Comparison of ENCODE assay signal across 7 cellular contexts in genomic region chr7:106567204-106568001, GRCh38.
A peak's percentile ranks its signal among the peaks of the same experiment; 100 is the strongest.
DNase-seq lines count a peak whose midpoint lies in the region; ATAC-seq, FAIRE-seq and TF ChIP-seq lines count a peak whose summit lies in the region.
"Not testable (repeated sequence)": the region's sequence is repeated elsewhere in the genome, so short reads cannot be mapped to it uniquely, and the experiment has no call there.

No MANE protein-coding gene starts in this region.

- not testable (repeated sequence) for H3K27ac ChIP-seq in IMR-90 (ENCODE audit: insufficient read depth, low read length)
- H3K27ac ChIP-seq in K562 (ENCODE audit: extremely low read depth, low read depth, low read length): peak overlapping the region; percentile 99
- H3K27ac ChIP-seq in trophoblast cell (ENCODE audit: low read depth, low read length): peak overlapping the region; percentile 80

- not testable (repeated sequence) for H3K4me3 ChIP-seq in IMR-90 (ENCODE audit: insufficient read depth, low read depth, low read length); K562; trophoblast cell (ENCODE audit: low read depth, low read length)

- not testable (repeated sequence) for H4K20me1 ChIP-seq in IMR-90 (ENCODE audit: insufficient read depth, low read length); K562 (replicated peaks; ENCODE audit: control insufficient read depth, insufficient read depth, low read length)

- H3K9me3 ChIP-seq in IMR-90 (ENCODE audit: control insufficient read depth, insufficient read depth, low read length); trophoblast cell (ENCODE audit: insufficient read depth, low read depth, low read length): not testable (repeated sequence)
- H3K9me3 ChIP-seq in K562 (replicated peaks; ENCODE audit: control insufficient read depth, insufficient read depth, low read depth, low read length): peaks cover 19% of the 10 kb centered on the region

- not testable (repeated sequence) for H2BK12ac ChIP-seq in trophoblast cell (ENCODE audit: low read length)

- not testable (repeated sequence) for H2AK9ac ChIP-seq in IMR-90 (replicated peaks; ENCODE audit: low read depth, low read length, poor library complexity)

- not testable (repeated sequence) for H3K4me1 ChIP-seq in IMR-90 (ENCODE audit: control insufficient read depth, insufficient read depth, low read length)
- peaks cover 34 to 77% of the 10 kb centered on the region in 2 experiments for H3K4me1 ChIP-seq in K562 (replicated peaks in 1 of 2; ENCODE audit: control insufficient read depth in 2 of 2, insufficient read depth in 2 of 2, low read length in 2 of 2)
- H3K4me1 ChIP-seq in trophoblast cell (ENCODE audit: control insufficient read depth in 1 of 2, insufficient read depth in 2 of 2, low read length in 2 of 2): peaks cover 16 to 24% of the 10 kb centered on the region in 2 experiments

- H3K9me3 Mint-ChIP-seq in Calu3 (ENCODE audit: low read depth, unreplicated experiment); T-helper 2 cell treated with Interferon-gamma antibody and Interleukin-4, amounts not matched to agents 5 μg/mL and 100 μg/mL, for 36 hours; glutamatergic neuron (ENCODE audit: unreplicated experiment); type B pancreatic cell: not testable (repeated sequence)

- not testable (repeated sequence) for BruUV-seq in Calu3 (replicated peaks; lab: Mats Ljungman, UMichigan); IMR-90 (replicated peaks; lab: Mats Ljungman, UMichigan); K562 (replicated peaks; lab: Mats Ljungman, UMichigan)

- H4K8ac ChIP-seq in IMR-90 (ENCODE audit: low read depth in 2 of 2, low read length in 2 of 2) (peak overlapping the region in 1 of 2 experiments; percentile 61; a peak in 2 of 4 replicates), trophoblast cell (ENCODE audit: low read depth, low read length) (peak overlapping the region; percentile 43)

- not testable (repeated sequence) for H2BK5ac ChIP-seq in IMR-90 (ENCODE audit: low read depth, low read length, poor library complexity, severe bottlenecking)
- H2BK5ac ChIP-seq in trophoblast cell (ENCODE audit: low read depth, low read length, poor library complexity): peak overlapping the region; percentile 36

- not testable (repeated sequence) for ATAC-seq in IMR-90 (ENCODE audit: low read depth); K562

- not testable (repeated sequence) for H3K4me2 ChIP-seq in IMR-90 (ENCODE audit: low read depth, low read length); trophoblast cell (ENCODE audit: low read length)
- peak overlapping the region; percentile 36 for H3K4me2 ChIP-seq in K562 (ENCODE audit: insufficient read depth, low read length)

- not testable (repeated sequence) for H3K27me3 ChIP-seq in IMR-90 (ENCODE audit: control insufficient read depth, insufficient read depth, low read length); K562 (ENCODE audit: control insufficient read depth in 2 of 2, insufficient read depth in 2 of 2, low read length in 2 of 2); trophoblast cell (ENCODE audit: insufficient read depth, low read length)

- H2BK15ac ChIP-seq in IMR-90 (ENCODE audit: low read depth, low read length): peak overlapping the region; percentile 5; the same call in 1 of the 3 replicates

- not testable (repeated sequence) for DNase-seq in Calu3; IMR-90; T-helper 2 cell treated with Interferon-gamma antibody and Interleukin-4, amounts not matched to agents 5 μg/mL and 100 μg/mL, for 36 hours (ENCODE audit: low spot score); K562 (ENCODE audit: extremely low read depth in 1 of 4, low spot score in 3 of 4); glutamatergic neuron; type B pancreatic cell (ENCODE audit: extremely low spot score, unreplicated experiment)
- DNase-seq in trophoblast cell: peak; percentile 41 to 69

- not testable (repeated sequence) for H3K27me3 Mint-ChIP-seq in Calu3 (ENCODE audit: unreplicated experiment); T-helper 2 cell treated with Interferon-gamma antibody and Interleukin-4, amounts not matched to agents 5 μg/mL and 100 μg/mL, for 36 hours (ENCODE audit: low read depth); type B pancreatic cell
- peaks cover 13% of the 10 kb centered on the region for H3K27me3 Mint-ChIP-seq in glutamatergic neuron (ENCODE audit: unreplicated experiment)

- TF ChIP-seq CTCF in Calu3 (IDR thresholded peaks at IDR 0.05; ENCODE audit: unreplicated experiment); IMR-90 (conservative IDR thresholded peaks at IDR 0.05; ENCODE audit: low read depth, low read length); K562 (IDR thresholded peaks at IDR 0.05 in 2 of 3, conservative IDR thresholded peaks at IDR 0.05 in 1 of 3; ENCODE audit: insufficient read depth in 2 of 3, low read depth in 1 of 3, low read length in 3 of 3); glutamatergic neuron (IDR thresholded peaks at IDR 0.05; ENCODE audit: partially characterized antibody, unreplicated experiment); type B pancreatic cell (conservative IDR thresholded peaks at IDR 0.05): not testable (repeated sequence)

- not testable (repeated sequence) for TF ChIP-seq POLR2A in IMR-90 (IDR thresholded peaks at IDR 0.05; ENCODE audit: low read depth, low read length); K562 (conservative IDR thresholded peaks at IDR 0.05)

- not testable (repeated sequence) for H3K23ac ChIP-seq in IMR-90 (ENCODE audit: low read depth, low read length); trophoblast cell (ENCODE audit: low read length)

- not testable (repeated sequence) for H3K9me1 ChIP-seq in IMR-90 (ENCODE audit: insufficient read depth, low read length); K562 (ENCODE audit: control insufficient read depth, insufficient read depth, low read length)

- dilution Hi-C loops in IMR-90 (cut with HindIII; ENCODE audit: low sequenced_read_pairs, unreplicated experiment): not testable (repeated sequence)

- not testable (repeated sequence) for H4K12ac ChIP-seq in trophoblast cell (ENCODE audit: low read depth, low read length)

- peak overlapping the region; percentile 51; the same call in 1 of the 2 replicates for H3K18ac ChIP-seq in IMR-90 (ENCODE audit: low read depth, low read length)
- not testable (repeated sequence) for H3K18ac ChIP-seq in trophoblast cell (ENCODE audit: low read length)

- not testable (repeated sequence) for TF ChIP-seq RAD21 in IMR-90 (IDR thresholded peaks at IDR 0.05; ENCODE audit: low read length); K562 (CRISPR knock-in tag; conservative IDR thresholded peaks at IDR 0.05 in 1 of 2, IDR thresholded peaks at IDR 0.05 in 1 of 2)

- POLR2A ChIA-PET in IMR-90 (lab: Charles Lee; ENCODE audit: unreplicated experiment): not testable (repeated sequence)
- POLR2A ChIA-PET in K562 (lab: Yijun Ruan, JAX): interaction anchor here (0.8 to 2.4 kb wide), 7 partner anchors 9 to 208 kb away, joined by 3 to 17 read pairs (median 8); no protein-coding TSS in a partner anchor

- intact Hi-C loops in Calu3 (cut with micrococcal nuclease; ENCODE audit: unreplicated experiment); IMR-90 (cut with micrococcal nuclease): not testable (repeated sequence)
- intact Hi-C loops in K562 (cut with micrococcal nuclease): loop anchor here (2.0 to 10.0 kb wide), 3 partner anchors 31 to 447 kb away; no protein-coding TSS in a partner anchor

- CTCF ChIA-PET in Calu3 (lab: Charles Lee): interaction anchor here (2.0 kb wide), 1 partner anchor 25 kb away, joined by 7 read pairs; no protein-coding TSS in a partner anchor
- CTCF ChIA-PET in IMR-90 (lab: Yijun Ruan, JAX): not testable (repeated sequence)
- CTCF ChIA-PET in K562 (lab: Yijun Ruan, JAX; ENCODE audit: low intra/inter-chr PET ratio): interaction anchor here (0.6 kb wide), 1 partner anchor 27 kb away, joined by 3 read pairs; no protein-coding TSS in a partner anchor

- not testable (repeated sequence) for H2AFZ ChIP-seq in IMR-90 (replicated peaks; ENCODE audit: low read length, poor library complexity); trophoblast cell (ENCODE audit: insufficient read depth, low read length, poor library complexity)
- H2AFZ ChIP-seq in K562 (ENCODE audit: low read depth, low read length): peak overlapping the region; percentile 90

- peaks cover 16% of the 10 kb centered on the region for H3K36me3 Mint-ChIP-seq in Calu3 (ENCODE audit: insufficient read depth, unreplicated experiment)
- H3K36me3 Mint-ChIP-seq in T-helper 2 cell treated with Interferon-gamma antibody and Interleukin-4, amounts not matched to agents 5 μg/mL and 100 μg/mL, for 36 hours (ENCODE audit: low read depth); glutamatergic neuron (ENCODE audit: unreplicated experiment); type B pancreatic cell: not testable (repeated sequence)

- in situ Hi-C loops in IMR-90 (cut with MboI; ENCODE audit: low sequenced_read_pairs): not testable (repeated sequence)
- in situ Hi-C loops in K562 (cut with MboI): loop anchor here (10.0 kb wide), 1 partner anchor 87 kb away; no protein-coding TSS in a partner anchor

- H4K91ac ChIP-seq in IMR-90 (ENCODE audit: insufficient read depth, low read depth, low read length): peak overlapping the region; percentile 20
- H4K91ac ChIP-seq in trophoblast cell (ENCODE audit: low read depth, low read length): peak overlapping the region; percentile 61

- H4K5ac ChIP-seq in IMR-90 (ENCODE audit: low read depth, low read length): not testable (repeated sequence)

- FAIRE-seq in K562 (lab: Jason Lieb, UNC): not testable (repeated sequence)

- not testable (repeated sequence) for H3K36me3 ChIP-seq in IMR-90 (ENCODE audit: control insufficient read depth, insufficient read depth, low read length); K562 (ENCODE audit: control insufficient read depth, insufficient read depth, low read length); trophoblast cell (ENCODE audit: control insufficient read depth in 1 of 2, insufficient read depth in 2 of 2, low read length in 2 of 2)

- H3K56ac ChIP-seq in IMR-90 (ENCODE audit: extremely low read depth, insufficient read depth, low read length): not testable (repeated sequence)

- H2BK120ac ChIP-seq in IMR-90 (ENCODE audit: low read depth, low read length): peak overlapping the region; percentile 70
- peak overlapping the region; percentile 79 for H2BK120ac ChIP-seq in trophoblast cell (ENCODE audit: insufficient read depth, low read length, poor library complexity)

- H2AK5ac ChIP-seq in IMR-90 (ENCODE audit: low read depth, low read length): peak overlapping the region; percentile 52; the same call in 1 of the 2 replicates
- not testable (repeated sequence) for H2AK5ac ChIP-seq in trophoblast cell (ENCODE audit: low read length)

- H2BK20ac ChIP-seq in IMR-90 (ENCODE audit: low read depth, low read length): peak overlapping the region; percentile 82; the same call in 1 of the 2 replicates

- not testable (repeated sequence) for H3K79me2 ChIP-seq in K562 (ENCODE audit: control insufficient read depth, insufficient read depth, low read length); trophoblast cell (ENCODE audit: control insufficient read depth, insufficient read depth, low read length, poor library complexity)

- H3K14ac ChIP-seq in IMR-90 (replicated peaks; ENCODE audit: low read depth, low read length); trophoblast cell (ENCODE audit: low read length): not testable (repeated sequence)

- H3K27ac Mint-ChIP-seq in Calu3 (ENCODE audit: unreplicated experiment) (peak overlapping the region; percentile 99), glutamatergic neuron (ENCODE audit: unreplicated experiment) (peak overlapping the region; percentile 99), type B pancreatic cell (peak overlapping the region; percentile 92)
- H3K27ac Mint-ChIP-seq in T-helper 2 cell treated with Interferon-gamma antibody and Interleukin-4, amounts not matched to agents 5 μg/mL and 100 μg/mL, for 36 hours: peak overlapping the region; percentile 47

- peak overlapping the region; percentile 38; the same call in 1 of the 2 replicates for H3K4ac ChIP-seq in IMR-90 (ENCODE audit: low read depth, low read length)
- not testable (repeated sequence) for H3K4ac ChIP-seq in trophoblast cell (ENCODE audit: low read depth, low read length)

- WGBS in IMR-90 (ENCODE audit: extremely low coverage in 2 of 2, insufficient read length in 1 of 2), 2 experiments: 80% methylated on average over 1 of the region's 15 CpGs; no CpG with 5 or more reads in 1 of the 2 experiments
- 87% methylated on average over 15 of the region's 15 CpGs for WGBS in K562 (ENCODE audit: insufficient coverage, low coverage, missing lambda C conversion rate)
- WGBS in trophoblast cell (ENCODE audit: extremely low coverage, insufficient coverage, insufficient read length): no CpG with 5 or more reads among the region's 15 CpGs

- H3K4me1 Mint-ChIP-seq in Calu3 (ENCODE audit: low read depth, unreplicated experiment) (peaks cover 27% of the 10 kb centered on the region), glutamatergic neuron (ENCODE audit: low read depth, unreplicated experiment) (peaks cover 44% of the 10 kb centered on the region), type B pancreatic cell (ENCODE audit: unreplicated experiment) (peaks cover 18% of the 10 kb centered on the region)
- H3K4me1 Mint-ChIP-seq in T-helper 2 cell treated with Interferon-gamma antibody and Interleukin-4, amounts not matched to agents 5 μg/mL and 100 μg/mL, for 36 hours (ENCODE audit: low read depth): peaks cover 10% of the 10 kb centered on the region

- H3K4me3 Mint-ChIP-seq in Calu3 (ENCODE audit: low read depth, unreplicated experiment); T-helper 2 cell treated with Interferon-gamma antibody and Interleukin-4, amounts not matched to agents 5 μg/mL and 100 μg/mL, for 36 hours: not testable (repeated sequence)
- H3K4me3 Mint-ChIP-seq in glutamatergic neuron (ENCODE audit: unreplicated experiment) (peak overlapping the region; percentile 57), type B pancreatic cell (peak overlapping the region; percentile 5)

- H3K79me1 ChIP-seq in IMR-90 (ENCODE audit: low read depth in 1 of 2, low read length in 2 of 2); trophoblast cell (ENCODE audit: low read length): not testable (repeated sequence)

- not testable (repeated sequence) for H3K9ac ChIP-seq in IMR-90 (ENCODE audit: low read depth, low read length); trophoblast cell (ENCODE audit: low read length)
- H3K9ac ChIP-seq in K562 (ENCODE audit: insufficient read depth in 1 of 2, low read depth in 2 of 2, low read length in 2 of 2): peak overlapping the region in 1 of 2 experiments; percentile 95; a peak in 2 of 4 replicates

- not testable (repeated sequence) for TF ChIP-seq EP300 in K562 (IDR thresholded peaks at IDR 0.05; ENCODE audit: low read length)

Comparison
In these comparisons a context has a peak if more than half of its experiments do, and no peak if none do; other contexts are left out.
1. H3K27ac Mint-ChIP-seq: peak in every context shown above with its lines; median percentile 99 in Calu3; 99 in glutamatergic neuron; 92 in type B pancreatic cell; 47 in T-helper 2 cell treated with Interferon-gamma antibody and Interleukin-4, amounts not matched to agents 5 μg/mL and 100 μg/mL, for 36 hours.